ENCODE assay signal across 15 cellular contexts in the genomic region with DNA sequence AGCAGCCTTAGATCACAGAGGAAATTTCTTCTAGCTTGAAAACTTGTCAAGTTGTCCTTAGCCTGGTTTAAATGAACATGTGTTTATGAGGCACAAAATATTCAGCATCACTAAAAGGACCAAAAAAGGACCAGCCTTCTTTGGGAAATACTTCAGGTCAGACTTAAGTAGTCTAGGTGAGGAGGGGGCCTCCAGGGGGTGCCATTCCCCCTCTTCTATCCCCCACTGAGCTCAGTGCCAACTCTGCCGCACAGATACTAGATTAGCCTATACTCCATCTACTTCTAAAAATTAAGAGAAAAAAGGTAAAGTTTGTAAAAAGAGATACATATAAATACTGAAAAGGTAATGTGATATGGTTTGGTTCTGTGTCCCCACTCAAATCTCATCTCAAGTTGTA. TPM values are rescaled to one million over a fixed set of nuclear protein-coding genes. Genes with fewer than 3 reads are reported as not detected.
DNase-seq lines count a peak whose midpoint lies in the region; TF ChIP-seq lines count a peak whose summit lies in the region.
"Had no signal": no experiment of that assay in that cellular context is flagged by ENCODE, and none has a peak within 500 bp of the region (broad histone marks: within the 10 kb centered on the region; RNA-seq: fewer than 3 reads in every experiment).

No MANE protein-coding gene starts in this region.

- TF ChIP-seq CTCF in Caco-2 (IDR thresholded peaks at IDR 0.05; ENCODE audit: insufficient read depth in 1 of 2, low read depth in 1 of 2, low read length in 1 of 2, severe bottlenecking in 1 of 2, unreplicated experiment in 1 of 2), result no peak
- peak; percentile 8; the same call in 1 of the 2 replicates for TF ChIP-seq CTCF in OCI-LY1 (IDR thresholded peaks at IDR 0.05; ENCODE audit: low read length)
- TF ChIP-seq CTCF in chondrocyte (IDR thresholded peaks at IDR 0.05), result no peak
- TF ChIP-seq CTCF in osteocyte (IDR thresholded peaks at IDR 0.05), result no peak

- no peaks in the 10 kb centered on the region for H3K9me2 ChIP-seq in OCI-LY1 (ENCODE audit: low read depth, low read length)

- H3F3A ChIP-seq in OCI-LY1 (ENCODE audit: insufficient read depth, low read length), result no peaks in the 10 kb centered on the region; the same call in 1 of the 2 replicates

- H3K27me3 Mint-ChIP-seq in Caco-2 (ENCODE audit: insufficient read depth, unreplicated experiment) (no peaks in the 10 kb centered on the region), chondrocyte (ENCODE audit: low read depth) (no peaks in the 10 kb centered on the region), osteocyte (ENCODE audit: unreplicated experiment) (no peaks in the 10 kb centered on the region)

- H2AFZ ChIP-seq in OCI-LY1 (ENCODE audit: low read length), result no peak overlapping the region

- H3K9me3 ChIP-seq in Caco-2 (peaks cover 12% of the 10 kb centered on the region), OCI-LY1 (ENCODE audit: low read length) (peaks cover 8% of the 10 kb centered on the region)

- H3K36me3 Mint-ChIP-seq in Caco-2 (ENCODE audit: insufficient read depth, unreplicated experiment) (no peaks in the 10 kb centered on the region), chondrocyte (ENCODE audit: low read depth) (peaks cover 30% of the 10 kb centered on the region), osteocyte (ENCODE audit: unreplicated experiment) (peaks cover 23% of the 10 kb centered on the region)

- H3K4me1 Mint-ChIP-seq in Caco-2 (ENCODE audit: low read depth, unreplicated experiment) (peaks cover 7% of the 10 kb centered on the region), chondrocyte (ENCODE audit: low read depth) (peaks cover 28% of the 10 kb centered on the region), osteocyte (ENCODE audit: unreplicated experiment) (peaks cover 3% of the 10 kb centered on the region)

- no peak overlapping the region for H3K4me3 Mint-ChIP-seq in Caco-2 (ENCODE audit: unreplicated experiment)
- H3K4me3 Mint-ChIP-seq in chondrocyte (ENCODE audit: unreplicated experiment), result no peak overlapping the region
- H3K4me3 Mint-ChIP-seq in osteocyte (ENCODE audit: unreplicated experiment), result no peak overlapping the region

- H3K9me3 Mint-ChIP-seq in Caco-2 (ENCODE audit: unreplicated experiment), result no peaks in the 10 kb centered on the region
- H3K9me3 Mint-ChIP-seq in chondrocyte (ENCODE audit: low read depth), result peaks cover 14% of the 10 kb centered on the region
- peaks cover 13% of the 10 kb centered on the region for H3K9me3 Mint-ChIP-seq in osteocyte (ENCODE audit: unreplicated experiment)

- H3K4me1 ChIP-seq in Caco-2 (peaks cover 6% of the 10 kb centered on the region; the same call in 1 of the 2 replicates), OCI-LY1 (ENCODE audit: insufficient read depth, low read length, severe bottlenecking) (no peaks in the 10 kb centered on the region)
- H3K4me1 ChIP-seq: HAP-1 had no signal

- POLR2A ChIA-PET in Caco-2 (lab: Charles Lee), result no interaction called here

- H3K27ac ChIP-seq in OCI-LY1 (ENCODE audit: low read depth, low read length, poor library complexity, severe bottlenecking), result no peak overlapping the region
- H3K27ac ChIP-seq: C4-2B had no signal

- H3K27me3 ChIP-seq in Caco-2 (replicated peaks; ENCODE audit: control insufficient read depth, insufficient read depth, low read length) (no peaks in the 10 kb centered on the region), OCI-LY1 (ENCODE audit: insufficient read depth, low read length) (no peaks in the 10 kb centered on the region)

- CTCF ChIA-PET in Caco-2 (lab: Charles Lee), result interaction anchor here (1.5 kb wide), 1 partner anchor 359 kb away, joined by 3 read pairs; no protein-coding TSS in a partner anchor

- H3K36me3 ChIP-seq in Caco-2 (ENCODE audit: control insufficient read depth, insufficient read depth, low read length), result no peaks in the 10 kb centered on the region
- no peaks in the 10 kb centered on the region; the same call in 1 of the 2 replicates for H3K36me3 ChIP-seq in OCI-LY1 (ENCODE audit: insufficient read depth, low read length)
- H3K36me3 ChIP-seq: HAP-1 had no signal

- H3K27ac Mint-ChIP-seq in Caco-2 (ENCODE audit: unreplicated experiment) (peak overlapping the region; percentile 28), chondrocyte (ENCODE audit: unreplicated experiment) (peak overlapping the region; percentile 34), osteocyte (ENCODE audit: unreplicated experiment) (no peak overlapping the region)

- intact Hi-C loops in Caco-2 (cut with micrococcal nuclease; ENCODE audit: unreplicated experiment), result no loop called here

- no peak overlapping the region for H3K9ac ChIP-seq in OCI-LY1 (ENCODE audit: low read length)

- H3K4me2 ChIP-seq in OCI-LY1 (ENCODE audit: low read length), result no peak overlapping the region

- BruUV-seq in Caco-2 (replicated peaks; lab: Mats Ljungman, UMichigan), result no TSS peak

- DNase-seq in Caco-2, result no peak
- no peak for DNase-seq in chondrocyte (ENCODE audit: low spot score)
- DNase-seq in osteocyte (ENCODE audit: extremely low spot score, unreplicated experiment), result peak; percentile 8
- DNase-seq in DMS79 treated with DMSO at 0.1 percent for 48 hours (lab: John Stamatoyannopoulos, UW), result no peak
- no peak for DNase-seq in activated CD4-positive, alpha-beta T cell treated with anti-CD3 and anti-CD28 coated beads, Interleukin-2, amount 50 U/mL, for 4 hours
- no peak for DNase-seq in T-helper 1 cell
- DNase-seq in NCI-H526 (lab: John Stamatoyannopoulos, UW), result no peak
- DNase-seq: DMS 273 treated with DMSO at 0.1 percent for 48 hours, NCI-H1436, NCI-H2081, NCI-H510A treated with DMSO at 0.1 percent for 48 hours, SIG-M5 had no signal

- H4K20me1 ChIP-seq in OCI-LY1 (ENCODE audit: insufficient read depth, low read length), result no peaks in the 10 kb centered on the region

- H3K79me2 ChIP-seq in OCI-LY1 (ENCODE audit: insufficient read depth, low read length), result no peaks in the 10 kb centered on the region

- H3K4me3 ChIP-seq in Caco-2 (ENCODE audit: low read depth, low read length), result no peak overlapping the region
- H3K4me3 ChIP-seq in OCI-LY1 (ENCODE audit: low read depth, low read length, poor library complexity, severe bottlenecking), result no peak overlapping the region
- H3K4me3 ChIP-seq: HAP-1 had no signal

RNA-seq across cellular contexts. Expression of a gene that starts 20.6 kb away (rescaled TPM):
- total RNA-seq in Caco-2 (2022) (7.8 and 7.9 TPM in 2 replicates), chondrocyte (22.5 to 28.3 TPM (median 24.2 TPM) in 3 replicates), osteocyte (7.9 and 10.1 TPM in 2 replicates)
